21 cellular contexts compared by ENCODE assay signal in the genomic region with DNA sequence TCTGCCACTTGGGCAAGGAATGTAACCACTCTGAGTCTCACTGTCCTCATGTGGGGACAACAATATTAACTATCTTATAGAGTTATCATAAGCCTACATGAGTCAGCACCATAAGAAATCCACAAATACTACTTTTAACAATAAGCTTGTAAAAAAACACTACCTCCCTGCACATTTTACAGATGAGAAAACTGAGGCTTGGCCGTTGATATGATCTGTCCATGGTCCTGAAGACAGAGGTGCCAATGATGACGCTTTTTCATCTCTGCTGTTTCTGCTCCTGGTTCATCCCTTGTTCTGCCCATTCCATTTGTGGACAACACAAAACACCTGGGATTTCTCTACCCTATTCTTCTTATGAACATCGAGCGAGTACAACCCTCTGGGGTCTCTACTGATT.
"Had no signal": no experiment of that assay in that cellular context is flagged by ENCODE, and none has a peak within 500 bp of the region (broad histone marks: within the 10 kb centered on the region; RNA-seq: fewer than 3 reads in every experiment).

No MANE protein-coding gene starts in this region.

- H3K4me1 ChIP-seq: esophagus squamous epithelium, tibial nerve had no signal

- H3K27me3 ChIP-seq: esophagus squamous epithelium, tibial nerve had no signal

- H3K27ac ChIP-seq: esophagus squamous epithelium, tibial nerve had no signal

- FAIRE-seq: endothelial cell of umbilical vein, urothelium cell line had no signal

- H3K36me3 ChIP-seq: esophagus squamous epithelium, tibial nerve had no signal

- ATAC-seq: activated T-cell treated with anti-CD3 and anti-CD28 coated beads, Interleukin-2, amount 50 U/mL, for 72 hours; left ventricle myocardium superior; mucosa of descending colon; stimulated activated naive CD8-positive, alpha-beta T cell treated with anti-CD3 and anti-CD28 coated beads, Interleukin-15, Interleukin-2, amounts not matched to agents 100 U/mL and 50 U/mL, for 24 hours had no signal

- DNase-seq: activated B cell treated with CpG ODN at 0.5 μM for 24 hours; activated CD4-positive, alpha-beta T cell treated with anti-CD3 and anti-CD28 coated beads, Interleukin-2, amount 50 U/mL, for 1 hour; activated effector memory CD4-positive, alpha-beta T cell treated with anti-CD3 and anti-CD28 coated beads, Interleukin-2, amount 50 U/mL, for 16 hours; activated naive CD8-positive, alpha-beta T cell treated with anti-CD3 and anti-CD28 coated beads for 36 hours; activated T-cell treated with anti-CD3 and anti-CD28 coated beads, Interleukin-2, amount 50 U/mL, for 72 hours; amniotic stem cell; effector CD4-positive, alpha-beta T cell; esophagus squamous epithelium; immature natural killer cell; kidney glomerular epithelial cell; left ventricle myocardium superior; mesenchymal stem cell; mucosa of descending colon; naive B cell; stimulated activated CD4-positive, alpha-beta T cell treated with anti-CD3 and anti-CD28 coated beads, Interleukin-12 subunit alpha, Interleukin-12 subunit beta, amount 100 ng/mL, for 4 hours; stimulated activated CD4-positive, alpha-beta T cell treated with anti-CD3 and anti-CD28 coated beads, Interleukin-1b, Interleukin-23, amount 100 ng/mL, for 48 hours; stimulated activated naive CD8-positive, alpha-beta T cell treated with anti-CD3 and anti-CD28 coated beads, Interleukin-15, Interleukin-2, amounts not matched to agents 100 U/mL and 50 U/mL, for 24 hours; substantia nigra had no signal

- H3K4me3 ChIP-seq: esophagus squamous epithelium, mucosa of descending colon, tibial nerve had no signal

- H3K9me3 ChIP-seq: esophagus squamous epithelium, mucosa of descending colon, tibial nerve had no signal
